26 cellular contexts compared by ENCODE assay signal in genomic region chr12:82109243-82109642, GRCh38.
DNase-seq lines count a peak whose midpoint lies in the region; ATAC-seq, FAIRE-seq and TF ChIP-seq lines count a peak whose summit lies in the region.
"Had no signal": no experiment of that assay in that cellular context is flagged by ENCODE, and none has a peak within 500 bp of the region (broad histone marks: within the 10 kb centered on the region; RNA-seq: fewer than 3 reads in every experiment).

No MANE protein-coding gene starts in this region.

- CTCF ChIA-PET in mammary epithelial cell (lab: Charles Lee; ENCODE audit: low non-redundant PET), result no interaction called here

- in situ Hi-C loops in mammary epithelial cell (cut with MboI; ENCODE audit: low sequenced_read_pairs in 2 of 2), result no loop called here

- H3K9me3 ChIP-seq in mammary epithelial cell (replicated peaks; ENCODE audit: insufficient read depth, low read length), result no peaks in the 10 kb centered on the region
- no peaks in the 10 kb centered on the region for H3K9me3 ChIP-seq in keratinocyte (ENCODE audit: control insufficient read depth, low read depth, low read length)
- H3K9me3 ChIP-seq: BE2C, BLaER1 had no signal

- H3K27ac ChIP-seq in mammary epithelial cell (ENCODE audit: insufficient read depth, low read depth, low read length) (no peak overlapping the region), keratinocyte (ENCODE audit: control insufficient read depth, insufficient read depth, low read length) (no peak overlapping the region)
- H3K27ac ChIP-seq: BLaER1 had no signal

- H3K36me3 ChIP-seq in mammary epithelial cell (ENCODE audit: insufficient read depth, low read length) (no peaks in the 10 kb centered on the region), bronchial epithelial cell (ENCODE audit: control insufficient read depth, insufficient read depth, low read length) (no peaks in the 10 kb centered on the region), keratinocyte (ENCODE audit: control insufficient read depth in 2 of 2, extremely low read depth in 1 of 2, insufficient read depth in 2 of 2, low read length in 2 of 2) (no peaks in the 10 kb centered on the region)
- H3K36me3 ChIP-seq: BE2C, BLaER1 had no signal

- H3K4me3 ChIP-seq in mammary epithelial cell (replicated peaks in 1 of 3; ENCODE audit: insufficient read depth in 1 of 3, low read depth in 2 of 3, low read length in 3 of 3) (no peak overlapping the region), bronchial epithelial cell (ENCODE audit: low read depth, low read length) (no peak overlapping the region), keratinocyte (ENCODE audit: control insufficient read depth in 2 of 3, extremely low read depth in 1 of 3, insufficient read depth in 2 of 3, low read depth in 1 of 3, low read length in 3 of 3) (no peak overlapping the region)
- H3K4me3 ChIP-seq: BLaER1 had no signal

- H2AFZ ChIP-seq in mammary epithelial cell (ENCODE audit: low read depth, low read length), result no peak overlapping the region
- H2AFZ ChIP-seq in keratinocyte (ENCODE audit: control insufficient read depth, low read length), result no peak overlapping the region

- peak; percentile 4 for DNase-seq in mammary epithelial cell
- peak; percentile 76 for DNase-seq in bronchial epithelial cell (ENCODE audit: low read depth)
- peak; percentile 48 for DNase-seq in keratinocyte (ENCODE audit: low read depth, low spot score)
- no peak for DNase-seq in activated CD4-positive, CD25-positive, alpha-beta regulatory T cell treated with anti-CD3 and anti-CD28 coated beads, Interleukin-2, amount 50 U/mL, for 72 hours
- DNase-seq: 8988T; ACHN; BE2C; C1 segment of cervical spinal cord; CD4-positive, alpha-beta memory T cell; CD4-positive, CD25-positive, alpha-beta regulatory T cell; CD8-positive, alpha-beta memory T cell; COR-L47; DMS 273 treated with DMSO at 0.1 percent for 48 hours; DMS153; DMS53; DMS79; DND-41; EL; GDM1 had no signal

- H4K20me1 ChIP-seq in mammary epithelial cell (ENCODE audit: insufficient read depth, low read length) (no peaks in the 10 kb centered on the region), keratinocyte (ENCODE audit: control insufficient read depth, extremely low read depth, insufficient read depth, low read length) (no peaks in the 10 kb centered on the region)
- H4K20me1 ChIP-seq: BLaER1 had no signal

- H3K79me2 ChIP-seq in mammary epithelial cell (ENCODE audit: insufficient read depth, low read length) (no peaks in the 10 kb centered on the region), keratinocyte (ENCODE audit: control insufficient read depth, insufficient read depth, low read length) (no peaks in the 10 kb centered on the region)

- H3K9me1 ChIP-seq in keratinocyte (ENCODE audit: control insufficient read depth, extremely low read depth, insufficient read depth, low read length), result no peaks in the 10 kb centered on the region

- no TSS peak for BruUV-seq in mammary epithelial cell (replicated peaks; lab: Mats Ljungman, UMichigan)

- intact Hi-C loops in mammary epithelial cell (cut with micrococcal nuclease), result no loop called here

- ATAC-seq in HG02870 (IDR thresholded peaks at IDR 0.05; ENCODE audit: unreplicated experiment) (no peak), GM18858 (IDR thresholded peaks at IDR 0.05; ENCODE audit: unreplicated experiment) (no peak)

- no peaks in the 10 kb centered on the region for H3K27me3 ChIP-seq in mammary epithelial cell (ENCODE audit: insufficient read depth, low read length)
- no peaks in the 10 kb centered on the region for H3K27me3 ChIP-seq in bronchial epithelial cell (ENCODE audit: control insufficient read depth, insufficient read depth, low read length)
- H3K27me3 ChIP-seq in keratinocyte (ENCODE audit: control insufficient read depth, extremely low read depth, insufficient read depth, low read length), result no peaks in the 10 kb centered on the region
- H3K27me3 ChIP-seq: BE2C, BLaER1 had no signal

- H3K9ac ChIP-seq in mammary epithelial cell (ENCODE audit: insufficient read depth, low read length), result no peak overlapping the region
- no peak overlapping the region for H3K9ac ChIP-seq in keratinocyte (ENCODE audit: control insufficient read depth, extremely low read depth, insufficient read depth, low read length)
- H3K9ac ChIP-seq: BLaER1 had no signal

- dilution Hi-C loops in mammary epithelial cell (cut with HindIII; ENCODE audit: low sequenced_read_pairs), result no loop called here
- dilution Hi-C loops in keratinocyte (cut with MboI; ENCODE audit: extremely low pct_ligation_motif_present, low sequenced_read_pairs), result no loop called here

- H3K4me2 ChIP-seq in mammary epithelial cell (ENCODE audit: insufficient read depth, low read depth, low read length), result peak overlapping the region; percentile 9
- H3K4me2 ChIP-seq in keratinocyte (ENCODE audit: control insufficient read depth, extremely low read depth, insufficient read depth, low read depth, low read length), result peak overlapping the region; percentile 50
- H3K4me2 ChIP-seq: BLaER1 had no signal

- 0% methylated on average over 1 of the region's 1 CpG for WGBS in mammary epithelial cell (ENCODE audit: low coverage, missing lambda C conversion rate)

- no peaks in the 10 kb centered on the region for H3K4me1 ChIP-seq in mammary epithelial cell (ENCODE audit: insufficient read depth, low read length)
- H3K4me1 ChIP-seq in keratinocyte (ENCODE audit: control insufficient read depth, extremely low read depth, insufficient read depth, low read length), result peaks cover 19% of the 10 kb centered on the region
- H3K4me1 ChIP-seq: BE2C, BLaER1 had no signal

- TF ChIP-seq CTCF in mammary epithelial cell (conservative IDR thresholded peaks at IDR 0.05 in 1 of 2, IDR thresholded peaks at IDR 0.05 in 1 of 2; ENCODE audit: extremely low read depth in 1 of 2, insufficient read depth in 1 of 2, low read depth in 1 of 2, low read length in 2 of 2), result no peak
- no peak for TF ChIP-seq CTCF in bronchial epithelial cell (IDR thresholded peaks at IDR 0.05; ENCODE audit: insufficient read depth, low read length, severe bottlenecking)
- no peak for TF ChIP-seq CTCF in keratinocyte (optimal IDR thresholded peaks at IDR 0.05 in 1 of 3, IDR thresholded peaks at IDR 0.05 in 1 of 3, conservative IDR thresholded peaks at IDR 0.05 in 1 of 3; ENCODE audit: extremely low read depth in 1 of 3, insufficient read depth in 2 of 3, low read length in 3 of 3)

- FAIRE-seq in bronchial epithelial cell (lab: Jason Lieb, UNC) (no peak), keratinocyte (lab: Jason Lieb, UNC) (no peak)
- FAIRE-seq: A204.1, GM12891, GM18507, GM19239 had no signal
